Comparison of ENCODE assay signal across 1 cellular context in the genomic region with DNA sequence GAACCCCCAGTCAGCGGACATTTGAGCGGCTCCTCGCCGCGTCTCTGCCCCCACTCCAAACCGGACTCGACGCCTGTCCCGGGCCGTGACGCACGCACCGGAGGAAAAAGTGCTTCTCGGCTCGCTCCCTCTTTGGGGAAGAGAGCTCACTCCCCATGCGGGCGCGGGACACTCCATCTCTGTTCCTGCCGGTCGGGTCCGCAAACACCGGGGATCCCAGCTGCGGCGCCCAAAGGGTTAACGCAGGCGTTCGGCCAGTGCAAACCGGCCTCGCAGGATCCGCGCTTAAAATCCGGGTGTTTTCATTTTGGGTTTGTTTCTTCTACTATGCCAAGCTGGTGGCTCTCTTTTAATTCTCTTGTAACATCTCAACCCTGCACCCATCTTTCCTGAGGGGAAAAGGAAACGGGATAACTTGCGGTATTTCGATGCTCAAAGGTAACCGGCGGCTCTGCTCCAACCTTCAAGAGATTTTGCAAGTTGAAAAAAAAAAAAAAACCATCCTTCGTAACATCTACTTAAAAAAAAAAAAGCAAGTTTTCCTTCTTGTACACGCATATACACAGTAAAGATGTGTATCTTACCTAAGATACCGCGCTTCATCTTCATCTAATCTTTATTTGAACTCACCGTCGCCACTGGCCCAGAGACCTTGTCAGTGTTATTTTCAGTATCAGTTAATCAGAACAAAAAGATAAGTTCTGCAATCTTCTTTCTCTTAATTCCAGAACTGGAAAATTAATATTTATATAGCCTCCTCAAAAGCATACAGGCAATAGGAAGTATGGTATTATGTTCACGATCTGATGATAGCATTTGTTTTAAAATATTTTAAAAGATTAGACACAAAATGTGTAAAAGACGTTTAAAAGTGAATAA.
A peak's percentile ranks its signal among the peaks of the same experiment; 100 is the strongest.
TF ChIP-seq lines count a peak whose summit lies in the region.

No MANE protein-coding gene starts in this region.

TF ChIP-seq in HepG2, 621 proteins besides CTCF, POLR2A, EP300 and RAD21 (continued from another document and continues in another):
- TF ChIP-seq, protein P1, sequence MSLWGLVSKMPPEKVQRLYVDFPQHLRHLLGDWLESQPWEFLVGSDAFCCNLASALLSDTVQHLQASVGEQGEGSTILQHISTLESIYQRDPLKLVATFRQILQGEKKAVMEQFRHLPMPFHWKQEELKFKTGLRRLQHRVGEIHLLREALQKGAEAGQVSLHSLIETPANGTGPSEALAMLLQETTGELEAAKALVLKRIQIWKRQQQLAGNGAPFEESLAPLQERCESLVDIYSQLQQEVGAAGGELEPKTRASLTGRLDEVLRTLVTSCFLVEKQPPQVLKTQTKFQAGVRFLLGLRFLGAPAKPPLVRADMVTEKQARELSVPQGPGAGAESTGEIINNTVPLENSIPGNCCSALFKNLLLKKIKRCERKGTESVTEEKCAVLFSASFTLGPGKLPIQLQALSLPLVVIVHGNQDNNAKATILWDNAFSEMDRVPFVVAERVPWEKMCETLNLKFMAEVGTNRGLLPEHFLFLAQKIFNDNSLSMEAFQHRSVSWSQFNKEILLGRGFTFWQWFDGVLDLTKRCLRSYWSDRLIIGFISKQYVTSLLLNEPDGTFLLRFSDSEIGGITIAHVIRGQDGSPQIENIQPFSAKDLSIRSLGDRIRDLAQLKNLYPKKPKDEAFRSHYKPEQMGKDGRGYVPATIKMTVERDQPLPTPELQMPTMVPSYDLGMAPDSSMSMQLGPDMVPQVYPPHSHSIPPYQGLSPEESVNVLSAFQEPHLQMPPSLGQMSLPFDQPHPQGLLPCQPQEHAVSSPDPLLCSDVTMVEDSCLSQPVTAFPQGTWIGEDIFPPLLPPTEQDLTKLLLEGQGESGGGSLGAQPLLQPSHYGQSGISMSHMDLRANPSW (CRISPR knock-in tag; IDR thresholded peaks at IDR 0.05; ENCODE audit: borderline replicate concordance) = no peak
- TF ChIP-seq XRCC5 (optimal IDR thresholded peaks at IDR 0.05; ENCODE audit: low read length) (no peak), ZNF572 (CRISPR knock-in tag; IDR thresholded peaks at IDR 0.05) (0 out of 2 replicates have a peak, but pooled peaks have one; percentile 88), GFI1 (CRISPR knock-in tag; IDR thresholded peaks at IDR 0.05; ENCODE audit: borderline replicate concordance) (no peak), KDM5A (IDR thresholded peaks at IDR 0.05; ENCODE audit: borderline replicate concordance, low read length) (no peak), SATB2 (CRISPR knock-in tag; IDR thresholded peaks at IDR 0.05) (no peak), RBFOX2 (IDR thresholded peaks at IDR 0.05; ENCODE audit: low read depth, low read length) (no peak), SOX6 (IDR thresholded peaks at IDR 0.05) (no peak), SOX6 (CRISPR knock-in tag; IDR thresholded peaks at IDR 0.05) (peak; percentile 5; the same call in 1 of the 2 replicates), ZMYM2 (CRISPR knock-in tag; IDR thresholded peaks at IDR 0.05) (no peak), CBX2 (IDR thresholded peaks at IDR 0.05; ENCODE audit: low read depth, low read length) (peak; percentile 91), CBX2 (CRISPR knock-in tag; IDR thresholded peaks at IDR 0.05; ENCODE audit: low read depth) (no peak), GTF3A (CRISPR knock-in tag; conservative IDR thresholded peaks at IDR 0.05) (no peak), KAT7 (CRISPR knock-in tag; IDR thresholded peaks at IDR 0.05; ENCODE audit: borderline replicate concordance) (0 out of 2 replicates have a peak, but pooled peaks have one; percentile 4), ZFAT (CRISPR knock-in tag; conservative IDR thresholded peaks at IDR 0.05) (no peak), ZNF605 (CRISPR knock-in tag; IDR thresholded peaks at IDR 0.05) (peak; percentile 87; the same call in 1 of the 2 replicates), BCL6 (CRISPR knock-in tag; IDR thresholded peaks at IDR 0.05) (0 out of 2 replicates have a peak, but pooled peaks have one; percentile 1), KDM5B (CRISPR knock-in tag; IDR thresholded peaks at IDR 0.05; ENCODE audit: borderline replicate concordance) (0 out of 2 replicates have a peak, but pooled peaks have one; percentile 65), NFE2L1 (CRISPR knock-in tag; IDR thresholded peaks at IDR 0.05; ENCODE audit: borderline replicate concordance) (no peak; the same call in 1 of the 2 replicates), HNRNPK (IDR thresholded peaks at IDR 0.05; ENCODE audit: low read depth, low read length, poor library complexity, severe bottlenecking) (no peak), ZSCAN30 (CRISPR knock-in tag; IDR thresholded peaks at IDR 0.05) (0 out of 2 replicates have a peak, but pooled peaks have one; percentile 0), RFX3 (CRISPR knock-in tag; IDR thresholded peaks at IDR 0.05) (no peak)
- TF ChIP-seq, protein P2, sequence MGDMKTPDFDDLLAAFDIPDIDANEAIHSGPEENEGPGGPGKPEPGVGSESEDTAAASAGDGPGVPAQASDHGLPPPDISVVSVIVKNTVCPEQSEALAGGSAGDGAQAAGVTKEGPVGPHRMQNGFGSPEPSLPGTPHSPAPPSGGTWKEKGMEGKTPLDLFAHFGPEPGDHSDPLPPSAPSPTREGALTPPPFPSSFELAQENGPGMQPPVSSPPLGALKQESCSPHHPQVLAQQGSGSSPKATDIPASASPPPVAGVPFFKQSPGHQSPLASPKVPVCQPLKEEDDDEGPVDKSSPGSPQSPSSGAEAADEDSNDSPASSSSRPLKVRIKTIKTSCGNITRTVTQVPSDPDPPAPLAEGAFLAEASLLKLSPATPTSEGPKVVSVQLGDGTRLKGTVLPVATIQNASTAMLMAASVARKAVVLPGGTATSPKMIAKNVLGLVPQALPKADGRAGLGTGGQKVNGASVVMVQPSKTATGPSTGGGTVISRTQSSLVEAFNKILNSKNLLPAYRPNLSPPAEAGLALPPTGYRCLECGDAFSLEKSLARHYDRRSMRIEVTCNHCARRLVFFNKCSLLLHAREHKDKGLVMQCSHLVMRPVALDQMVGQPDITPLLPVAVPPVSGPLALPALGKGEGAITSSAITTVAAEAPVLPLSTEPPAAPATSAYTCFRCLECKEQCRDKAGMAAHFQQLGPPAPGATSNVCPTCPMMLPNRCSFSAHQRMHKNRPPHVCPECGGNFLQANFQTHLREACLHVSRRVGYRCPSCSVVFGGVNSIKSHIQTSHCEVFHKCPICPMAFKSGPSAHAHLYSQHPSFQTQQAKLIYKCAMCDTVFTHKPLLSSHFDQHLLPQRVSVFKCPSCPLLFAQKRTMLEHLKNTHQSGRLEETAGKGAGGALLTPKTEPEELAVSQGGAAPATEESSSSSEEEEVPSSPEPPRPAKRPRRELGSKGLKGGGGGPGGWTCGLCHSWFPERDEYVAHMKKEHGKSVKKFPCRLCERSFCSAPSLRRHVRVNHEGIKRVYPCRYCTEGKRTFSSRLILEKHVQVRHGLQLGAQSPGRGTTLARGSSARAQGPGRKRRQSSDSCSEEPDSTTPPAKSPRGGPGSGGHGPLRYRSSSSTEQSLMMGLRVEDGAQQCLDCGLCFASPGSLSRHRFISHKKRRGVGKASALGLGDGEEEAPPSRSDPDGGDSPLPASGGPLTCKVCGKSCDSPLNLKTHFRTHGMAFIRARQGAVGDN (CRISPR knock-in tag; IDR thresholded peaks at IDR 0.05) = peak; percentile 77
- TF ChIP-seq, protein P3, sequence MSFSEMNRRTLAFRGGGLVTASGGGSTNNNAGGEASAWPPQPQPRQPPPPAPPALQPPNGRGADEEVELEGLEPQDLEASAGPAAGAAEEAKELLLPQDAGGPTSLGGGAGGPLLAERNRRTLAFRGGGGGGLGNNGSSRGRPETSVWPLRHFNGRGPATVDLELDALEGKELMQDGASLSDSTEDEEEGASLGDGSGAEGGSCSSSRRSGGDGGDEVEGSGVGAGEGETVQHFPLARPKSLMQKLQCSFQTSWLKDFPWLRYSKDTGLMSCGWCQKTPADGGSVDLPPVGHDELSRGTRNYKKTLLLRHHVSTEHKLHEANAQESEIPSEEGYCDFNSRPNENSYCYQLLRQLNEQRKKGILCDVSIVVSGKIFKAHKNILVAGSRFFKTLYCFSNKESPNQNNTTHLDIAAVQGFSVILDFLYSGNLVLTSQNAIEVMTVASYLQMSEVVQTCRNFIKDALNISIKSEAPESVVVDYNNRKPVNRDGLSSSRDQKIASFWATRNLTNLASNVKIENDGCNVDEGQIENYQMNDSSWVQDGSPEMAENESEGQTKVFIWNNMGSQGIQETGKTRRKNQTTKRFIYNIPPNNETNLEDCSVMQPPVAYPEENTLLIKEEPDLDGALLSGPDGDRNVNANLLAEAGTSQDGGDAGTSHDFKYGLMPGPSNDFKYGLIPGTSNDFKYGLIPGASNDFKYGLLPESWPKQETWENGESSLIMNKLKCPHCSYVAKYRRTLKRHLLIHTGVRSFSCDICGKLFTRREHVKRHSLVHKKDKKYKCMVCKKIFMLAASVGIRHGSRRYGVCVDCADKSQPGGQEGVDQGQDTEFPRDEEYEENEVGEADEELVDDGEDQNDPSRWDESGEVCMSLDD (CRISPR knock-in tag; IDR thresholded peaks at IDR 0.05; ENCODE audit: borderline replicate concordance) = peak; percentile 29; the same call in 1 of the 2 replicates
- TF ChIP-seq, protein P4, sequence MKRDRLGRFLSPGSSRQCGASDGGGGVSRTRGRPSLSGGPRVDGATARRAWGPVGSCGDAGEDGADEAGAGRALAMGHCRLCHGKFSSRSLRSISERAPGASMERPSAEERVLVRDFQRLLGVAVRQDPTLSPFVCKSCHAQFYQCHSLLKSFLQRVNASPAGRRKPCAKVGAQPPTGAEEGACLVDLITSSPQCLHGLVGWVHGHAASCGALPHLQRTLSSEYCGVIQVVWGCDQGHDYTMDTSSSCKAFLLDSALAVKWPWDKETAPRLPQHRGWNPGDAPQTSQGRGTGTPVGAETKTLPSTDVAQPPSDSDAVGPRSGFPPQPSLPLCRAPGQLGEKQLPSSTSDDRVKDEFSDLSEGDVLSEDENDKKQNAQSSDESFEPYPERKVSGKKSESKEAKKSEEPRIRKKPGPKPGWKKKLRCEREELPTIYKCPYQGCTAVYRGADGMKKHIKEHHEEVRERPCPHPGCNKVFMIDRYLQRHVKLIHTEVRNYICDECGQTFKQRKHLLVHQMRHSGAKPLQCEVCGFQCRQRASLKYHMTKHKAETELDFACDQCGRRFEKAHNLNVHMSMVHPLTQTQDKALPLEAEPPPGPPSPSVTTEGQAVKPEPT (CRISPR knock-in tag; IDR thresholded peaks at IDR 0.05; ENCODE audit: low read depth) = 0 out of 2 replicates have a peak, but pooled peaks have one; percentile 41
- TF ChIP-seq, protein P5, sequence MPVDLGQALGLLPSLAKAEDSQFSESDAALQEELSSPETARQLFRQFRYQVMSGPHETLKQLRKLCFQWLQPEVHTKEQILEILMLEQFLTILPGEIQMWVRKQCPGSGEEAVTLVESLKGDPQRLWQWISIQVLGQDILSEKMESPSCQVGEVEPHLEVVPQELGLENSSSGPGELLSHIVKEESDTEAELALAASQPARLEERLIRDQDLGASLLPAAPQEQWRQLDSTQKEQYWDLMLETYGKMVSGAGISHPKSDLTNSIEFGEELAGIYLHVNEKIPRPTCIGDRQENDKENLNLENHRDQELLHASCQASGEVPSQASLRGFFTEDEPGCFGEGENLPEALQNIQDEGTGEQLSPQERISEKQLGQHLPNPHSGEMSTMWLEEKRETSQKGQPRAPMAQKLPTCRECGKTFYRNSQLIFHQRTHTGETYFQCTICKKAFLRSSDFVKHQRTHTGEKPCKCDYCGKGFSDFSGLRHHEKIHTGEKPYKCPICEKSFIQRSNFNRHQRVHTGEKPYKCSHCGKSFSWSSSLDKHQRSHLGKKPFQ (CRISPR knock-in tag; IDR thresholded peaks at IDR 0.05; ENCODE audit: insufficient replicate concordance) = peak; percentile 22
- TF ChIP-seq, protein P6, sequence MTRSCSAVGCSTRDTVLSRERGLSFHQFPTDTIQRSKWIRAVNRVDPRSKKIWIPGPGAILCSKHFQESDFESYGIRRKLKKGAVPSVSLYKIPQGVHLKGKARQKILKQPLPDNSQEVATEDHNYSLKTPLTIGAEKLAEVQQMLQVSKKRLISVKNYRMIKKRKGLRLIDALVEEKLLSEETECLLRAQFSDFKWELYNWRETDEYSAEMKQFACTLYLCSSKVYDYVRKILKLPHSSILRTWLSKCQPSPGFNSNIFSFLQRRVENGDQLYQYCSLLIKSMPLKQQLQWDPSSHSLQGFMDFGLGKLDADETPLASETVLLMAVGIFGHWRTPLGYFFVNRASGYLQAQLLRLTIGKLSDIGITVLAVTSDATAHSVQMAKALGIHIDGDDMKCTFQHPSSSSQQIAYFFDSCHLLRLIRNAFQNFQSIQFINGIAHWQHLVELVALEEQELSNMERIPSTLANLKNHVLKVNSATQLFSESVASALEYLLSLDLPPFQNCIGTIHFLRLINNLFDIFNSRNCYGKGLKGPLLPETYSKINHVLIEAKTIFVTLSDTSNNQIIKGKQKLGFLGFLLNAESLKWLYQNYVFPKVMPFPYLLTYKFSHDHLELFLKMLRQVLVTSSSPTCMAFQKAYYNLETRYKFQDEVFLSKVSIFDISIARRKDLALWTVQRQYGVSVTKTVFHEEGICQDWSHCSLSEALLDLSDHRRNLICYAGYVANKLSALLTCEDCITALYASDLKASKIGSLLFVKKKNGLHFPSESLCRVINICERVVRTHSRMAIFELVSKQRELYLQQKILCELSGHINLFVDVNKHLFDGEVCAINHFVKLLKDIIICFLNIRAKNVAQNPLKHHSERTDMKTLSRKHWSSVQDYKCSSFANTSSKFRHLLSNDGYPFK (CRISPR knock-in tag; IDR thresholded peaks at IDR 0.05; ENCODE audit: borderline replicate concordance) = peak; percentile 27; the same call in 1 of the 2 replicates
- TF ChIP-seq, protein P7, sequence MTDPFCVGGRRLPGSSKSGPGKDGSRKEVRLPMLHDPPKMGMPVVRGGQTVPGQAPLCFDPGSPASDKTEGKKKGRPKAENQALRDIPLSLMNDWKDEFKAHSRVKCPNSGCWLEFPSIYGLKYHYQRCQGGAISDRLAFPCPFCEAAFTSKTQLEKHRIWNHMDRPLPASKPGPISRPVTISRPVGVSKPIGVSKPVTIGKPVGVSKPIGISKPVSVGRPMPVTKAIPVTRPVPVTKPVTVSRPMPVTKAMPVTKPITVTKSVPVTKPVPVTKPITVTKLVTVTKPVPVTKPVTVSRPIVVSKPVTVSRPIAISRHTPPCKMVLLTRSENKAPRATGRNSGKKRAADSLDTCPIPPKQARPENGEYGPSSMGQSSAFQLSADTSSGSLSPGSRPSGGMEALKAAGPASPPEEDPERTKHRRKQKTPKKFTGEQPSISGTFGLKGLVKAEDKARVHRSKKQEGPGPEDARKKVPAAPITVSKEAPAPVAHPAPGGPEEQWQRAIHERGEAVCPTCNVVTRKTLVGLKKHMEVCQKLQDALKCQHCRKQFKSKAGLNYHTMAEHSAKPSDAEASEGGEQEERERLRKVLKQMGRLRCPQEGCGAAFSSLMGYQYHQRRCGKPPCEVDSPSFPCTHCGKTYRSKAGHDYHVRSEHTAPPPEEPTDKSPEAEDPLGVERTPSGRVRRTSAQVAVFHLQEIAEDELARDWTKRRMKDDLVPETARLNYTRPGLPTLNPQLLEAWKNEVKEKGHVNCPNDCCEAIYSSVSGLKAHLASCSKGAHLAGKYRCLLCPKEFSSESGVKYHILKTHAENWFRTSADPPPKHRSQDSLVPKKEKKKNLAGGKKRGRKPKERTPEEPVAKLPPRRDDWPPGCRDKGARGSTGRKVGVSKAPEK (CRISPR knock-in tag; IDR thresholded peaks at IDR 0.05; ENCODE audit: borderline replicate concordance) = 0 out of 2 replicates have a peak, but pooled peaks have one; percentile 58
- TF ChIP-seq, protein P8, sequence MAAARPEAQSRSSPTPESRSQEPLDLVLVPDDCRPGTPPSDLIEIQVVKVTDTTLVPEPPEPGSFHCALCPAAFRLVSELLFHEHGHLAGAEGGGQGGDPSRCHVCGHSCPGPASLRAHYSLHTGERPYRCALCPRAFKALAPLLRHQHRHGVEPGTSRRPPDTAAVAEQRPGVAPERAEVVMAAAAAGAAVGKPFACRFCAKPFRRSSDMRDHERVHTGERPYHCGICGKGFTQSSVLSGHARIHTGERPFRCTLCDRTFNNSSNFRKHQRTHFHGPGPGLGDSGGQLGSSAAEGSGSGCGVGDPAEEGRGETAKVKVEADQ (CRISPR knock-in tag; IDR thresholded peaks at IDR 0.05; ENCODE audit: borderline replicate concordance) = 0 out of 2 replicates have a peak, but pooled peaks have one; percentile 4
